ENCODE assay signal across 27 cellular contexts in the genomic region with DNA sequence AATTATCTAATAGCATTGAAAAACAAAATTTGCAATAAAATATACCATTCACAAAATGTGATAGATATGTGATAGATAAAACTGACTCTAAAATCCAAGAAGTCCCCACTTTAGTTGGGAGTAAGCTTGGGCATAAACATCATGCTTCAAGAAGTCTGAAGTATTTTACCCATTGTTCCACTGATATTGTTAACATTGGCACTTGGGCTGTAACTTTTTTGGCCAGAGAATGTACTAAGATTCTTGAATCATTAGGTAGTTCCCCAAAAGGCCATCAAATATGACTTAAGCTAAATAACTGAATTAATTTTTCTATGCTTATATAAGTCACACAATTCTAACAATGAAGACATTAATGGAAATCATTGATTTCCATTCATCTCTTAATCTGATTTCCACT.
"Had no signal": no experiment of that assay in that cellular context is flagged by ENCODE, and none has a peak within 500 bp of the region (broad histone marks: within the 10 kb centered on the region; RNA-seq: fewer than 3 reads in every experiment).

No MANE protein-coding gene starts in this region.

- H3K27ac ChIP-seq: heart right ventricle, hepatocyte, left lung, lower lobe of right lung, parathyroid adenoma, psoas muscle, right atrium auricular region, right lobe of liver, tibial nerve, uterus had no signal

- H3K27me3 Mint-ChIP-seq: naive thymus-derived CD8-positive, alpha-beta T cell; stimulated activated memory B cell treated with anti-CD40 and anti-IgM and Interleukin-4, amounts not matched to agents 10 μg/mL and 1 μg/mL and 100 μg/mL, for 72 hours; stimulated activated naive CD8-positive, alpha-beta T cell treated with anti-CD3 and anti-CD28 coated beads, Interleukin-15, amount 100 ng/mL, for 72 hours; type B pancreatic cell had no signal

- H3K4me1 Mint-ChIP-seq: naive thymus-derived CD8-positive, alpha-beta T cell; nephron; stimulated activated memory B cell treated with anti-CD40 and anti-IgM and Interleukin-4, amounts not matched to agents 10 μg/mL and 1 μg/mL and 100 μg/mL, for 72 hours; stimulated activated naive CD8-positive, alpha-beta T cell treated with anti-CD3 and anti-CD28 coated beads, Interleukin-15, amount 100 ng/mL, for 72 hours had no signal

- H3K4me1 ChIP-seq: heart right ventricle, left lung, lower lobe of right lung, parathyroid adenoma, psoas muscle, right atrium auricular region, right lobe of liver, tibial nerve, uterus had no signal

- H3K4me3 ChIP-seq: heart right ventricle, hepatocyte, left lung, lower lobe of right lung, psoas muscle, right atrium auricular region, right lobe of liver, smooth muscle cell, tibial nerve, uterus had no signal

- DNase-seq: heart right ventricle; left colon; left lung; lower lobe of right lung; mammary epithelial cell; mesenchymal stem cell; naive thymus-derived CD8-positive, alpha-beta T cell; nucleus accumbens; psoas muscle; right lobe of liver; stimulated activated CD4-positive, alpha-beta T cell treated with anti-CD3 and anti-CD28 coated beads, Interleukin-1b, Interleukin-23, amount 100 ng/mL, for 48 hours; stimulated activated CD4-positive, alpha-beta T cell treated with anti-CD3 and anti-CD28 coated beads, Interleukin-2, amount 100 ng/mL, for 48 hours; stimulated activated CD4-positive, alpha-beta T cell treated with anti-CD3 and anti-CD28 coated beads, Interleukin-4, amount 100 ng/mL, for 4 hours; stimulated activated CD8-positive, alpha-beta memory T cell treated with anti-CD3 and anti-CD28 coated beads, Interleukin-4, amount 100 ng/mL, for 48 hours; stimulated activated naive CD4-positive, alpha-beta T cell treated with Interleukin-2 at 50 U/mL for 16 hours; stimulated activated naive CD8-positive, alpha-beta T cell treated with anti-CD3 and anti-CD28 coated beads, Interleukin-15, amount 100 ng/mL, for 72 hours; substantia nigra; uterus had no signal

- ATAC-seq: heart right ventricle; left colon; left lung; lower lobe of right lung; naive thymus-derived CD8-positive, alpha-beta T cell; psoas muscle; right lobe of liver; stimulated activated memory B cell treated with anti-CD40 and anti-IgM and Interleukin-4, amounts not matched to agents 10 μg/mL and 1 μg/mL and 100 μg/mL, for 72 hours; stimulated activated naive CD8-positive, alpha-beta T cell treated with anti-CD3 and anti-CD28 coated beads, Interleukin-15, amount 100 ng/mL, for 72 hours had no signal

- H3K27ac Mint-ChIP-seq: naive thymus-derived CD8-positive, alpha-beta T cell; nephron; stimulated activated memory B cell treated with anti-CD40 and anti-IgM and Interleukin-4, amounts not matched to agents 10 μg/mL and 1 μg/mL and 100 μg/mL, for 72 hours; stimulated activated naive CD8-positive, alpha-beta T cell treated with anti-CD3 and anti-CD28 coated beads, Interleukin-15, amount 100 ng/mL, for 72 hours; type B pancreatic cell had no signal

- H3K27me3 ChIP-seq: heart right ventricle, hepatocyte, left lung, right atrium auricular region, right lobe of liver, tibial nerve, uterus had no signal

- H3K36me3 ChIP-seq: heart right ventricle, left lung, lower lobe of right lung, right atrium auricular region, right lobe of liver, tibial nerve, uterus had no signal

- H3K9me3 ChIP-seq: heart right ventricle, left lung, lower lobe of right lung, psoas muscle, right atrium auricular region, right lobe of liver, tibial nerve, uterus had no signal

- H3K36me3 Mint-ChIP-seq: naive thymus-derived CD8-positive, alpha-beta T cell; stimulated activated memory B cell treated with anti-CD40 and anti-IgM and Interleukin-4, amounts not matched to agents 10 μg/mL and 1 μg/mL and 100 μg/mL, for 72 hours; type B pancreatic cell had no signal

- H3K9me3 Mint-ChIP-seq: nephron, type B pancreatic cell had no signal

- H3K9ac ChIP-seq: parathyroid adenoma had no signal

- H3K4me3 Mint-ChIP-seq: naive thymus-derived CD8-positive, alpha-beta T cell; nephron; neural crest cell; stimulated activated memory B cell treated with anti-CD40 and anti-IgM and Interleukin-4, amounts not matched to agents 10 μg/mL and 1 μg/mL and 100 μg/mL, for 72 hours; stimulated activated naive CD8-positive, alpha-beta T cell treated with anti-CD3 and anti-CD28 coated beads, Interleukin-15, amount 100 ng/mL, for 72 hours; type B pancreatic cell had no signal
